ENCODE assay signal across 1 cellular context in the genomic region with DNA sequence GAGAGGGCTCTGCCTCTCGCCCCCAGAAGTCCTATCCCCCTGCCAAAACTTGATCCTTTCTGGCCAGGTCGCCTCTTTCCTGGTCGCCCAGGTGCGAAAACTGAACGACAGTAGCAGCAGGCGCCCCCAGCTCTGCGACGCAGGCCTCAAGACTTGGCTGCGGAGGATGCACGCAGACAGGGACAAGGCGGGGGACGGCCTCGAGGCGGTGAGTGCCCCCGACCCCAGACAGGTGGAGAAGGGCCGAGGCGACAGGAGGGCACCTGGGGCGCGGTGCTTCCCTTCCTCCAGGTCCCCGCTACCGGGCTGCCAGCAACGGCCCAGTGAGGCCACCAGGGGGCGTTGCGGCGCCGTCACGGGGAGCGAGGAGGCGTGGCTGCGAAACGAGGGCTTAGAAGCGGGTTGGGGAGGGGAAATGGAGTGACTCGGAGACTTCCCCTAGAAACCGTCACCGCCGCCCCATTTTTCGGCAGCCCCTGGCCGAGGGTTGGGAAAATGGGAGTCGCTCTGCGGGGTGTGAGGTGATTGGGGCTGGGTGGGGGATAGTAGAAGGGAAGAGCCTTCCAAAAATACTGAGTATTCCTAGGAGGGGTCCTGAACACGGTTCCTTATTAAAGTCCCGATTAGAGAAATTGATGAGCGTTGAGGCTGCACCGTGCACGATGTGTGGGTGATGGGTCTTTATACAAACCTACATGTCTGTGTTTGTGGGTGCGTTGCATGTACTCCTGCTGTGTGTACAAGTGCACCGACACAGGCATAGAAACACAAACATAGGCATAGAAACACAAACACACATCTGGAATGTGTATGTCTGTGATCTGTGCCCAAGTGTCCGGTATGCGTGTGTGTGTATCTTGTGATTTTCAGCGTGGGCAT.
TF ChIP-seq lines count a peak whose summit lies in the region.

No MANE protein-coding gene starts in this region.

TF ChIP-seq in HepG2, 621 proteins besides CTCF, POLR2A, EP300 and RAD21 (continued from another document and continues in another):
- TF ChIP-seq, protein P1, sequence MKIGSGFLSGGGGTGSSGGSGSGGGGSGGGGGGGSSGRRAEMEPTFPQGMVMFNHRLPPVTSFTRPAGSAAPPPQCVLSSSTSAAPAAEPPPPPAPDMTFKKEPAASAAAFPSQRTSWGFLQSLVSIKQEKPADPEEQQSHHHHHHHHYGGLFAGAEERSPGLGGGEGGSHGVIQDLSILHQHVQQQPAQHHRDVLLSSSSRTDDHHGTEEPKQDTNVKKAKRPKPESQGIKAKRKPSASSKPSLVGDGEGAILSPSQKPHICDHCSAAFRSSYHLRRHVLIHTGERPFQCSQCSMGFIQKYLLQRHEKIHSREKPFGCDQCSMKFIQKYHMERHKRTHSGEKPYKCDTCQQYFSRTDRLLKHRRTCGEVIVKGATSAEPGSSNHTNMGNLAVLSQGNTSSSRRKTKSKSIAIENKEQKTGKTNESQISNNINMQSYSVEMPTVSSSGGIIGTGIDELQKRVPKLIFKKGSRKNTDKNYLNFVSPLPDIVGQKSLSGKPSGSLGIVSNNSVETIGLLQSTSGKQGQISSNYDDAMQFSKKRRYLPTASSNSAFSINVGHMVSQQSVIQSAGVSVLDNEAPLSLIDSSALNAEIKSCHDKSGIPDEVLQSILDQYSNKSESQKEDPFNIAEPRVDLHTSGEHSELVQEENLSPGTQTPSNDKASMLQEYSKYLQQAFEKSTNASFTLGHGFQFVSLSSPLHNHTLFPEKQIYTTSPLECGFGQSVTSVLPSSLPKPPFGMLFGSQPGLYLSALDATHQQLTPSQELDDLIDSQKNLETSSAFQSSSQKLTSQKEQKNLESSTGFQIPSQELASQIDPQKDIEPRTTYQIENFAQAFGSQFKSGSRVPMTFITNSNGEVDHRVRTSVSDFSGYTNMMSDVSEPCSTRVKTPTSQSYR (CRISPR knock-in tag; IDR thresholded peaks at IDR 0.05; ENCODE audit: borderline replicate concordance) = 0 out of 2 replicates have a peak, but pooled peaks have one; percentile 44
- TF ChIP-seq, protein P2, sequence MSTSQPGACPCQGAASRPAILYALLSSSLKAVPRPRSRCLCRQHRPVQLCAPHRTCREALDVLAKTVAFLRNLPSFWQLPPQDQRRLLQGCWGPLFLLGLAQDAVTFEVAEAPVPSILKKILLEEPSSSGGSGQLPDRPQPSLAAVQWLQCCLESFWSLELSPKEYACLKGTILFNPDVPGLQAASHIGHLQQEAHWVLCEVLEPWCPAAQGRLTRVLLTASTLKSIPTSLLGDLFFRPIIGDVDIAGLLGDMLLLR (CRISPR knock-in tag; IDR thresholded peaks at IDR 0.05) = peak; percentile 63; the same call in 1 of the 2 replicates
- TF ChIP-seq ZBTB20 (CRISPR knock-in tag; IDR thresholded peaks at IDR 0.05; ENCODE audit: borderline replicate concordance, low read depth) = peak; percentile 33; the same call in 1 of the 2 replicates
- TF ChIP-seq, protein P3, sequence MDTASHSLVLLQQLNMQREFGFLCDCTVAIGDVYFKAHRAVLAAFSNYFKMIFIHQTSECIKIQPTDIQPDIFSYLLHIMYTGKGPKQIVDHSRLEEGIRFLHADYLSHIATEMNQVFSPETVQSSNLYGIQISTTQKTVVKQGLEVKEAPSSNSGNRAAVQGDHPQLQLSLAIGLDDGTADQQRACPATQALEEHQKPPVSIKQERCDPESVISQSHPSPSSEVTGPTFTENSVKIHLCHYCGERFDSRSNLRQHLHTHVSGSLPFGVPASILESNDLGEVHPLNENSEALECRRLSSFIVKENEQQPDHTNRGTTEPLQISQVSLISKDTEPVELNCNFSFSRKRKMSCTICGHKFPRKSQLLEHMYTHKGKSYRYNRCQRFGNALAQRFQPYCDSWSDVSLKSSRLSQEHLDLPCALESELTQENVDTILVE (CRISPR knock-in tag; IDR thresholded peaks at IDR 0.05) = peak; percentile 88; the same call in 1 of the 2 replicates
- TF ChIP-seq ZKSCAN5 (CRISPR knock-in tag; IDR thresholded peaks at IDR 0.05) = no peak
- no peak for TF ChIP-seq RARG (CRISPR knock-in tag; IDR thresholded peaks at IDR 0.05; ENCODE audit: low read depth)
- peak; percentile 74; the same call in 1 of the 2 replicates for TF ChIP-seq MIER2 (CRISPR knock-in tag; IDR thresholded peaks at IDR 0.05)
- peak; percentile 86; the same call in 1 of the 2 replicates for TF ChIP-seq ZNF619 (CRISPR knock-in tag; IDR thresholded peaks at IDR 0.05)
- TF ChIP-seq ZBTB8A (CRISPR knock-in tag; IDR thresholded peaks at IDR 0.05; ENCODE audit: borderline replicate concordance, low read depth) = no peak
- TF ChIP-seq, protein P4, sequence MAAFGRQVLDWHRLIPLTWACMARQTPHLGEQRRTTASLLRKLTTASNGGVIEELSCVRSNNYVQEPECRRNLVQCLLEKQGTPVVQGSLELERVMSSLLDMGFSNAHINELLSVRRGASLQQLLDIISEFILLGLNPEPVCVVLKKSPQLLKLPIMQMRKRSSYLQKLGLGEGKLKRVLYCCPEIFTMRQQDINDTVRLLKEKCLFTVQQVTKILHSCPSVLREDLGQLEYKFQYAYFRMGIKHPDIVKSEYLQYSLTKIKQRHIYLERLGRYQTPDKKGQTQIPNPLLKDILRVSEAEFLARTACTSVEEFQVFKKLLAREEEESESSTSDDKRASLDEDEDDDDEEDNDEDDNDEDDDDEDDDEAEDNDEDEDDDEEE (CRISPR knock-in tag; IDR thresholded peaks at IDR 0.05) = peak; percentile 74; the same call in 1 of the 2 replicates
- no peak for TF ChIP-seq SIX4 (CRISPR knock-in tag; IDR thresholded peaks at IDR 0.05)
- TF ChIP-seq ELF3 (CRISPR knock-in tag; IDR thresholded peaks at IDR 0.05) = peak; percentile 37; the same call in 1 of the 2 replicates
- TF ChIP-seq RORA (CRISPR knock-in tag; IDR thresholded peaks at IDR 0.05) = no peak
- TF ChIP-seq KDM4B (CRISPR knock-in tag; IDR thresholded peaks at IDR 0.05) = no peak
- TF ChIP-seq YY1 (IDR thresholded peaks at IDR 0.05; ENCODE audit: insufficient read depth, insufficient replicate concordance, low read depth, low read length) = peak; percentile 77
- no peak for TF ChIP-seq PPARG (CRISPR knock-in tag; conservative IDR thresholded peaks at IDR 0.05)
- TF ChIP-seq ERF (CRISPR knock-in tag; IDR thresholded peaks at IDR 0.05) = peak; percentile 88
- TF ChIP-seq RNF2 (conservative IDR thresholded peaks at IDR 0.05; ENCODE audit: low read depth) = 0 out of 2 replicates have a peak, but pooled peaks have one; percentile 34
- TF ChIP-seq, protein P5, sequence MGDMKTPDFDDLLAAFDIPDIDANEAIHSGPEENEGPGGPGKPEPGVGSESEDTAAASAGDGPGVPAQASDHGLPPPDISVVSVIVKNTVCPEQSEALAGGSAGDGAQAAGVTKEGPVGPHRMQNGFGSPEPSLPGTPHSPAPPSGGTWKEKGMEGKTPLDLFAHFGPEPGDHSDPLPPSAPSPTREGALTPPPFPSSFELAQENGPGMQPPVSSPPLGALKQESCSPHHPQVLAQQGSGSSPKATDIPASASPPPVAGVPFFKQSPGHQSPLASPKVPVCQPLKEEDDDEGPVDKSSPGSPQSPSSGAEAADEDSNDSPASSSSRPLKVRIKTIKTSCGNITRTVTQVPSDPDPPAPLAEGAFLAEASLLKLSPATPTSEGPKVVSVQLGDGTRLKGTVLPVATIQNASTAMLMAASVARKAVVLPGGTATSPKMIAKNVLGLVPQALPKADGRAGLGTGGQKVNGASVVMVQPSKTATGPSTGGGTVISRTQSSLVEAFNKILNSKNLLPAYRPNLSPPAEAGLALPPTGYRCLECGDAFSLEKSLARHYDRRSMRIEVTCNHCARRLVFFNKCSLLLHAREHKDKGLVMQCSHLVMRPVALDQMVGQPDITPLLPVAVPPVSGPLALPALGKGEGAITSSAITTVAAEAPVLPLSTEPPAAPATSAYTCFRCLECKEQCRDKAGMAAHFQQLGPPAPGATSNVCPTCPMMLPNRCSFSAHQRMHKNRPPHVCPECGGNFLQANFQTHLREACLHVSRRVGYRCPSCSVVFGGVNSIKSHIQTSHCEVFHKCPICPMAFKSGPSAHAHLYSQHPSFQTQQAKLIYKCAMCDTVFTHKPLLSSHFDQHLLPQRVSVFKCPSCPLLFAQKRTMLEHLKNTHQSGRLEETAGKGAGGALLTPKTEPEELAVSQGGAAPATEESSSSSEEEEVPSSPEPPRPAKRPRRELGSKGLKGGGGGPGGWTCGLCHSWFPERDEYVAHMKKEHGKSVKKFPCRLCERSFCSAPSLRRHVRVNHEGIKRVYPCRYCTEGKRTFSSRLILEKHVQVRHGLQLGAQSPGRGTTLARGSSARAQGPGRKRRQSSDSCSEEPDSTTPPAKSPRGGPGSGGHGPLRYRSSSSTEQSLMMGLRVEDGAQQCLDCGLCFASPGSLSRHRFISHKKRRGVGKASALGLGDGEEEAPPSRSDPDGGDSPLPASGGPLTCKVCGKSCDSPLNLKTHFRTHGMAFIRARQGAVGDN (CRISPR knock-in tag; IDR thresholded peaks at IDR 0.05) = peak; percentile 75
- TF ChIP-seq ZKSCAN8 (CRISPR knock-in tag; IDR thresholded peaks at IDR 0.05; ENCODE audit: borderline replicate concordance) = no peak
- TF ChIP-seq, protein P6, sequence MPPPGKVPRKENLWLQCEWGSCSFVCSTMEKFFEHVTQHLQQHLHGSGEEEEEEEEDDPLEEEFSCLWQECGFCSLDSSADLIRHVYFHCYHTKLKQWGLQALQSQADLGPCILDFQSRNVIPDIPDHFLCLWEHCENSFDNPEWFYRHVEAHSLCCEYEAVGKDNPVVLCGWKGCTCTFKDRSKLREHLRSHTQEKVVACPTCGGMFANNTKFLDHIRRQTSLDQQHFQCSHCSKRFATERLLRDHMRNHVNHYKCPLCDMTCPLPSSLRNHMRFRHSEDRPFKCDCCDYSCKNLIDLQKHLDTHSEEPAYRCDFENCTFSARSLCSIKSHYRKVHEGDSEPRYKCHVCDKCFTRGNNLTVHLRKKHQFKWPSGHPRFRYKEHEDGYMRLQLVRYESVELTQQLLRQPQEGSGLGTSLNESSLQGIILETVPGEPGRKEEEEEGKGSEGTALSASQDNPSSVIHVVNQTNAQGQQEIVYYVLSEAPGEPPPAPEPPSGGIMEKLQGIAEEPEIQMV (CRISPR knock-in tag; IDR thresholded peaks at IDR 0.05; ENCODE audit: low read depth) = 0 out of 2 replicates have a peak, but pooled peaks have one; percentile 81
- peak; percentile 78; the same call in 1 of the 2 replicates for TF ChIP-seq MATR3 (CRISPR knock-in tag; IDR thresholded peaks at IDR 0.05)
- no peak for TF ChIP-seq ZEB1 (IDR thresholded peaks at IDR 0.05; ENCODE audit: insufficient replicate concordance, low read depth)
- TF ChIP-seq CHD4 (IDR thresholded peaks at IDR 0.05; ENCODE audit: borderline replicate concordance, low read length) = no peak
- TF ChIP-seq ZSCAN21 (CRISPR knock-in tag; IDR thresholded peaks at IDR 0.05; ENCODE audit: borderline replicate concordance) = no peak; the same call in 1 of the 2 replicates
- TF ChIP-seq, protein P7, sequence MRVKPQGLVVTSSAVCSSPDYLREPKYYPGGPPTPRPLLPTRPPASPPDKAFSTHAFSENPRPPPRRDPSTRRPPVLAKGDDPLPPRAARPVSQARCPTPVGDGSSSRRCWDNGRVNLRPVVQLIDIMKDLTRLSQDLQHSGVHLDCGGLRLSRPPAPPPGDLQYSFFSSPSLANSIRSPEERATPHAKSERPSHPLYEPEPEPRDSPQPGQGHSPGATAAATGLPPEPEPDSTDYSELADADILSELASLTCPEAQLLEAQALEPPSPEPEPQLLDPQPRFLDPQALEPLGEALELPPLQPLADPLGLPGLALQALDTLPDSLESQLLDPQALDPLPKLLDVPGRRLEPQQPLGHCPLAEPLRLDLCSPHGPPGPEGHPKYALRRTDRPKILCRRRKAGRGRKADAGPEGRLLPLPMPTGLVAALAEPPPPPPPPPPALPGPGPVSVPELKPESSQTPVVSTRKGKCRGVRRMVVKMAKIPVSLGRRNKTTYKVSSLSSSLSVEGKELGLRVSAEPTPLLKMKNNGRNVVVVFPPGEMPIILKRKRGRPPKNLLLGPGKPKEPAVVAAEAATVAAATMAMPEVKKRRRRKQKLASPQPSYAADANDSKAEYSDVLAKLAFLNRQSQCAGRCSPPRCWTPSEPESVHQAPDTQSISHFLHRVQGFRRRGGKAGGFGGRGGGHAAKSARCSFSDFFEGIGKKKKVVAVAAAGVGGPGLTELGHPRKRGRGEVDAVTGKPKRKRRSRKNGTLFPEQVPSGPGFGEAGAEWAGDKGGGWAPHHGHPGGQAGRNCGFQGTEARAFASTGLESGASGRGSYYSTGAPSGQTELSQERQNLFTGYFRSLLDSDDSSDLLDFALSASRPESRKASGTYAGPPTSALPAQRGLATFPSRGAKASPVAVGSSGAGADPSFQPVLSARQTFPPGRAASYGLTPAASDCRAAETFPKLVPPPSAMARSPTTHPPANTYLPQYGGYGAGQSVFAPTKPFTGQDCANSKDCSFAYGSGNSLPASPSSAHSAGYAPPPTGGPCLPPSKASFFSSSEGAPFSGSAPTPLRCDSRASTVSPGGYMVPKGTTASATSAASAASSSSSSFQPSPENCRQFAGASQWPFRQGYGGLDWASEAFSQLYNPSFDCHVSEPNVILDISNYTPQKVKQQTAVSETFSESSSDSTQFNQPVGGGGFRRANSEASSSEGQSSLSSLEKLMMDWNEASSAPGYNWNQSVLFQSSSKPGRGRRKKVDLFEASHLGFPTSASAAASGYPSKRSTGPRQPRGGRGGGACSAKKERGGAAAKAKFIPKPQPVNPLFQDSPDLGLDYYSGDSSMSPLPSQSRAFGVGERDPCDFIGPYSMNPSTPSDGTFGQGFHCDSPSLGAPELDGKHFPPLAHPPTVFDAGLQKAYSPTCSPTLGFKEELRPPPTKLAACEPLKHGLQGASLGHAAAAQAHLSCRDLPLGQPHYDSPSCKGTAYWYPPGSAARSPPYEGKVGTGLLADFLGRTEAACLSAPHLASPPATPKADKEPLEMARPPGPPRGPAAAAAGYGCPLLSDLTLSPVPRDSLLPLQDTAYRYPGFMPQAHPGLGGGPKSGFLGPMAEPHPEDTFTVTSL (CRISPR knock-in tag; IDR thresholded peaks at IDR 0.05; ENCODE audit: borderline replicate concordance) = no peak
- TF ChIP-seq, protein P8, sequence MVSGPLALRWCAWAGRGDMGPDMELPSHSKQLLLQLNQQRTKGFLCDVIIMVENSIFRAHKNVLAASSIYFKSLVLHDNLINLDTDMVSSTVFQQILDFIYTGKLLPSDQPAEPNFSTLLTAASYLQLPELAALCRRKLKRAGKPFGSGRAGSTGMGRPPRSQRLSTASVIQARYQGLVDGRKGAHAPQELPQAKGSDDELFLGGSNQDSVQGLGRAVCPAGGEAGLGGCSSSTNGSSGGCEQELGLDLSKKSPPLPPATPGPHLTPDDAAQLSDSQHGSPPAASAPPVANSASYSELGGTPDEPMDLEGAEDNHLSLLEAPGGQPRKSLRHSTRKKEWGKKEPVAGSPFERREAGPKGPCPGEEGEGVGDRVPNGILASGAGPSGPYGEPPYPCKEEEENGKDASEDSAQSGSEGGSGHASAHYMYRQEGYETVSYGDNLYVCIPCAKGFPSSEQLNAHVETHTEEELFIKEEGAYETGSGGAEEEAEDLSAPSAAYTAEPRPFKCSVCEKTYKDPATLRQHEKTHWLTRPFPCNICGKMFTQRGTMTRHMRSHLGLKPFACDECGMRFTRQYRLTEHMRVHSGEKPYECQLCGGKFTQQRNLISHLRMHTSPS (CRISPR knock-in tag; IDR thresholded peaks at IDR 0.05; ENCODE audit: low read depth) = peak; percentile 52; the same call in 1 of the 2 replicates
- TF ChIP-seq GATAD2A (CRISPR knock-in tag; IDR thresholded peaks at IDR 0.05) = peak; percentile 68
